ENCODE assay signal across 8 cellular contexts in the genomic region with DNA sequence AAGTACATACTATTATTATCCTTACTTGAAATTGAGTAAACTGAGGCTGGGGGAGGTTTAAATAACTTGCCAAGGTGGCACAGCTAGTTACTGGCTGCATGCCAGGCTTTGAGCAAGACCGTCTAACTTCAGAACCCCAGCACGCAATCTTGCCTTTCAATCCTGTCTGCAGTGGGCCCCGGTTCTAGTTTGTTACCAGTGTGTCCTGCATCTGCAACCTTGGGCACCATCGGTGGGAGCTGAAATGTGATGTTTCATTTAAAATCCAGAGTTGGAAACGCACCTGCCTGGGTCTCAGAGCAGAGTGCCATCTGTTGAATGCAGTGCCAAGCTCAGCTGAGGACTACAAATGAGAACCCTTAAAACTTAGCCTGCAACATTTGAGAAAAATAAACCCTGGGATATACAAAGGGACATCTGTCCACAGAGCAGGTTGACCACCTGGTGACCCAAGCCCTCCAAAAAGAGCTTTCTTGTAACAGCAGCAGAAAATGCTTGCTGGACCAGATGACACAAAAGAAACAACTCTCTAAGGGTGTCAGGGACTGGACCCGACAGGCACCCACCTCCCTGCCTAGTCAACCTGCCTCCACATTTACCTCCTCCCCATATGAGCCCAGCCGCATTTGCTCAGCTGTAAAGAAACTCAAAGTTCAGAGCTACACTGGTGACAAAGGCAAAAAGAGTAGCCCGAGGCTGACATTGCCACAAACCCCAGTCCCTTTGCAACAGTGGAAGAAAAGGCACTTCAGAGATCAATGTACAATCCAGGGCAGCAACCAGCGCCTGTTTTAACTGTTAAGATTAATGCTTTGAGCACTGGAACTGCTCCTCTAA. TPM values are rescaled to one million over a fixed set of nuclear protein-coding genes. Genes with fewer than 3 reads are reported as not detected.
DNase-seq lines count a peak whose midpoint lies in the region; ATAC-seq, FAIRE-seq and TF ChIP-seq lines count a peak whose summit lies in the region.

No MANE protein-coding gene starts in this region.

- no peak for ATAC-seq in A549
- peak in 1 of 2 donors; percentile 10 for ATAC-seq in naive thymus-derived CD8-positive, alpha-beta T cell
- ATAC-seq in GM18505 (IDR thresholded peaks at IDR 0.05; ENCODE audit: unreplicated experiment) = no peak
- ATAC-seq in GM21737 (IDR thresholded peaks at IDR 0.05; ENCODE audit: unreplicated experiment) = no peak
- ATAC-seq in HG02623 (IDR thresholded peaks at IDR 0.05; ENCODE audit: unreplicated experiment) = no peak

- H3K27ac Mint-ChIP-seq in naive thymus-derived CD8-positive, alpha-beta T cell = no peak overlapping the region

- TF ChIP-seq POLR2A in A549 (IDR thresholded peaks at IDR 0.05; ENCODE audit: low read length) = no peak
- no peak for TF ChIP-seq POLR2A in GM18505 (IDR thresholded peaks at IDR 0.05; ENCODE audit: borderline replicate concordance, extremely low read depth, insufficient read depth, insufficient read length)

- peaks cover 0 to 5% (median 3%) of the 10 kb centered on the region in 3 donors for H3K36me3 Mint-ChIP-seq in naive thymus-derived CD8-positive, alpha-beta T cell

- FAIRE-seq in A549 (lab: Jason Lieb, UNC) = no peak

- TF ChIP-seq RAD21 in A549 (conservative IDR thresholded peaks at IDR 0.05 in 1 of 2, IDR thresholded peaks at IDR 0.05 in 1 of 2) = no peak

- H3K27me3 Mint-ChIP-seq in naive thymus-derived CD8-positive, alpha-beta T cell = peaks cover 23 to 56% (median 43%) of the 10 kb centered on the region in 5 donors

- H3K9me3 Mint-ChIP-seq in naive thymus-derived CD8-positive, alpha-beta T cell = no peaks in the 10 kb centered on the region

- no peak overlapping the region for H3K9ac ChIP-seq in HUES64 (ENCODE audit: low read depth, low read length)

- peaks cover 12% of the 10 kb centered on the region for H3K4me1 ChIP-seq in A549
- peaks cover 11% of the 10 kb centered on the region; the same call in 1 of the 2 replicates for H3K4me1 ChIP-seq in HUES64 (ENCODE audit: insufficient read depth, low read length)

- CTCF ChIA-PET in A549 (lab: Yijun Ruan, JAX) = interaction anchor here (0.9 to 10.5 kb wide), 14 partner anchors 11 to 158 kb away, joined by 3 to 184 read pairs (median 4); no protein-coding TSS in a partner anchor

- H3K27ac ChIP-seq in A549 = peak overlapping the region; percentile 86 to 91; a peak in 4 of 6 replicates
- no peak overlapping the region for H3K27ac ChIP-seq in HUES64 (ENCODE audit: low read depth, low read length)

- H3K4me2 ChIP-seq in A549 = peak overlapping the region; percentile 97

- DNase-seq in A549 (ENCODE audit: low read depth in 1 of 2, low spot score in 1 of 2) (no peak), dermis blood vessel endothelial cell (peak; percentile 47)
- DNase-seq in naive thymus-derived CD8-positive, alpha-beta T cell = no peak
- DNase-seq in stimulated activated CD4-positive, alpha-beta T cell treated with anti-CD3 and anti-CD28 coated beads, Interleukin-4, amount 100 ng/mL, for 24 hours = no peak

- no peak for TF ChIP-seq EP300 in A549 (IDR thresholded peaks at IDR 0.05)

- 76% methylated on average over 9 of the region's 9 CpGs for WGBS in A549 (ENCODE audit: missing lambda C conversion rate)
- 74% methylated on average over 9 of the region's 9 CpGs for WGBS in HUES64

- H3K4me3 Mint-ChIP-seq in naive thymus-derived CD8-positive, alpha-beta T cell = peak overlapping the region; percentile 55 to 86 (median 82)

- H3K36me3 ChIP-seq in HUES64 (ENCODE audit: insufficient read depth, low read length) = no peaks in the 10 kb centered on the region

- H3K4me3 ChIP-seq in A549 (peak overlapping the region; percentile 79; the same call in 1 of the 3 replicates), HUES64 (ENCODE audit: low read length) (peak overlapping the region; percentile 65; the same call in 1 of the 2 replicates)

- peaks cover 7 to 27% (median 20%) of the 10 kb centered on the region in 4 donors for H3K4me1 Mint-ChIP-seq in naive thymus-derived CD8-positive, alpha-beta T cell

- TF ChIP-seq CTCF in A549 (IDR thresholded peaks at IDR 0.05) = no peak

- POLR2A ChIA-PET in A549 (lab: Yijun Ruan, JAX) = no interaction called here
- POLR2A ChIA-PET in naive thymus-derived CD8-positive, alpha-beta T cell (lab: Charles Lee) = no interaction called here

- H3K9me3 ChIP-seq in A549 (no peaks in the 10 kb centered on the region), HUES64 (ENCODE audit: insufficient read depth, low read depth, low read length) (no peaks in the 10 kb centered on the region)

- peaks cover 54% of the 10 kb centered on the region for H3K27me3 ChIP-seq in HUES64 (ENCODE audit: insufficient read depth, low read length)

TF ChIP-seq in A549, 52 proteins besides CTCF, POLR2A, EP300 and RAD21:
- no peak for TF ChIP-seq FOSB (CRISPR knock-in tag; IDR thresholded peaks at IDR 0.05)
- TF ChIP-seq NR3C1 (IDR thresholded peaks at IDR 0.05) = no peak
- no peak for TF ChIP-seq CBX2 (IDR thresholded peaks at IDR 0.05; ENCODE audit: borderline replicate concordance, low read depth)
- TF ChIP-seq, protein P1, sequence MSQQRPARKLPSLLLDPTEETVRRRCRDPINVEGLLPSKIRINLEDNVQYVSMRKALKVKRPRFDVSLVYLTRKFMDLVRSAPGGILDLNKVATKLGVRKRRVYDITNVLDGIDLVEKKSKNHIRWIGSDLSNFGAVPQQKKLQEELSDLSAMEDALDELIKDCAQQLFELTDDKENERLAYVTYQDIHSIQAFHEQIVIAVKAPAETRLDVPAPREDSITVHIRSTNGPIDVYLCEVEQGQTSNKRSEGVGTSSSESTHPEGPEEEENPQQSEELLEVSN (IDR thresholded peaks at IDR 0.05; ENCODE audit: borderline replicate concordance, low read depth) = no peak
- TF ChIP-seq FOSL2 (IDR thresholded peaks at IDR 0.05) = no peak
- TF ChIP-seq FOSL2 (CRISPR knock-in tag; IDR thresholded peaks at IDR 0.05) = no peak
- TF ChIP-seq MAFK (IDR thresholded peaks at IDR 0.05; ENCODE audit: partially characterized antibody) = no peak
- TF ChIP-seq PHF8 (IDR thresholded peaks at IDR 0.05; ENCODE audit: borderline replicate concordance, low read depth) = no peak
- TF ChIP-seq RNF2 (IDR thresholded peaks at IDR 0.05; ENCODE audit: borderline replicate concordance, low read depth) = no peak
- TF ChIP-seq, protein P2, sequence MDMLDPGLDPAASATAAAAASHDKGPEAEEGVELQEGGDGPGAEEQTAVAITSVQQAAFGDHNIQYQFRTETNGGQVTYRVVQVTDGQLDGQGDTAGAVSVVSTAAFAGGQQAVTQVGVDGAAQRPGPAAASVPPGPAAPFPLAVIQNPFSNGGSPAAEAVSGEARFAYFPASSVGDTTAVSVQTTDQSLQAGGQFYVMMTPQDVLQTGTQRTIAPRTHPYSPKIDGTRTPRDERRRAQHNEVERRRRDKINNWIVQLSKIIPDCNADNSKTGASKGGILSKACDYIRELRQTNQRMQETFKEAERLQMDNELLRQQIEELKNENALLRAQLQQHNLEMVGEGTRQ (IDR thresholded peaks at IDR 0.05) = no peak
- no peak for TF ChIP-seq RARB (CRISPR knock-in tag; IDR thresholded peaks at IDR 0.05)
- no peak for TF ChIP-seq RCOR1 (IDR thresholded peaks at IDR 0.05; ENCODE audit: low read depth, low read length)
- TF ChIP-seq, protein P3, sequence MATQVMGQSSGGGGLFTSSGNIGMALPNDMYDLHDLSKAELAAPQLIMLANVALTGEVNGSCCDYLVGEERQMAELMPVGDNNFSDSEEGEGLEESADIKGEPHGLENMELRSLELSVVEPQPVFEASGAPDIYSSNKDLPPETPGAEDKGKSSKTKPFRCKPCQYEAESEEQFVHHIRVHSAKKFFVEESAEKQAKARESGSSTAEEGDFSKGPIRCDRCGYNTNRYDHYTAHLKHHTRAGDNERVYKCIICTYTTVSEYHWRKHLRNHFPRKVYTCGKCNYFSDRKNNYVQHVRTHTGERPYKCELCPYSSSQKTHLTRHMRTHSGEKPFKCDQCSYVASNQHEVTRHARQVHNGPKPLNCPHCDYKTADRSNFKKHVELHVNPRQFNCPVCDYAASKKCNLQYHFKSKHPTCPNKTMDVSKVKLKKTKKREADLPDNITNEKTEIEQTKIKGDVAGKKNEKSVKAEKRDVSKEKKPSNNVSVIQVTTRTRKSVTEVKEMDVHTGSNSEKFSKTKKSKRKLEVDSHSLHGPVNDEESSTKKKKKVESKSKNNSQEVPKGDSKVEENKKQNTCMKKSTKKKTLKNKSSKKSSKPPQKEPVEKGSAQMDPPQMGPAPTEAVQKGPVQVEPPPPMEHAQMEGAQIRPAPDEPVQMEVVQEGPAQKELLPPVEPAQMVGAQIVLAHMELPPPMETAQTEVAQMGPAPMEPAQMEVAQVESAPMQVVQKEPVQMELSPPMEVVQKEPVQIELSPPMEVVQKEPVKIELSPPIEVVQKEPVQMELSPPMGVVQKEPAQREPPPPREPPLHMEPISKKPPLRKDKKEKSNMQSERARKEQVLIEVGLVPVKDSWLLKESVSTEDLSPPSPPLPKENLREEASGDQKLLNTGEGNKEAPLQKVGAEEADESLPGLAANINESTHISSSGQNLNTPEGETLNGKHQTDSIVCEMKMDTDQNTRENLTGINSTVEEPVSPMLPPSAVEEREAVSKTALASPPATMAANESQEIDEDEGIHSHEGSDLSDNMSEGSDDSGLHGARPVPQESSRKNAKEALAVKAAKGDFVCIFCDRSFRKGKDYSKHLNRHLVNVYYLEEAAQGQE (IDR thresholded peaks at IDR 0.05) = no peak

RNA-seq across cellular contexts. Expression of a gene that starts 1.7 kb away (rescaled TPM):
- polyA plus RNA-seq in A549 (2011; rRNA removed) (3.9 and 6.2 TPM in 2 replicates), A549 (2017; fragmentation: RNase III; extraction: RNeasy Plus Mini Kit Qiagen cat#74134 plus additional on column Dnase treatment) (1.4 to 2.4 TPM (median 1.7 TPM) in 3 replicates)
- 0.82 and 1.1 TPM in 2 replicates for polyA plus RNA-seq in A549 (2012; cell fraction: cytosol; rRNA removed)
- polyA plus RNA-seq in A549 (2012; cell fraction: nucleus; rRNA removed) = 2.2 and 2.7 TPM in 2 replicates
- 7.4 and 7.6 TPM in 2 replicates for polyA minus RNA-seq in A549 (2011; rRNA and poly(A)+ RNA removed)
- polyA plus RNA-seq in HUES64 (2013, experiment 1 of 2) = 5.3 TPM
- polyA plus RNA-seq in HUES64 (2013, experiment 2 of 2) = 7.9 TPM
- 2.4 and 3.9 TPM in 2 replicates for total RNA-seq in dermis blood vessel endothelial cell
- total RNA-seq in naive thymus-derived CD8-positive, alpha-beta T cell = 10 to 100 TPM; 21.5 to 22.4 TPM
- under 1 TPM; 0.09 to 0.50 (median 0.29) TPM for polyA plus RNA-seq in naive thymus-derived CD8-positive, alpha-beta T cell
